8 cellular contexts compared by ENCODE assay signal in the genomic region with DNA sequence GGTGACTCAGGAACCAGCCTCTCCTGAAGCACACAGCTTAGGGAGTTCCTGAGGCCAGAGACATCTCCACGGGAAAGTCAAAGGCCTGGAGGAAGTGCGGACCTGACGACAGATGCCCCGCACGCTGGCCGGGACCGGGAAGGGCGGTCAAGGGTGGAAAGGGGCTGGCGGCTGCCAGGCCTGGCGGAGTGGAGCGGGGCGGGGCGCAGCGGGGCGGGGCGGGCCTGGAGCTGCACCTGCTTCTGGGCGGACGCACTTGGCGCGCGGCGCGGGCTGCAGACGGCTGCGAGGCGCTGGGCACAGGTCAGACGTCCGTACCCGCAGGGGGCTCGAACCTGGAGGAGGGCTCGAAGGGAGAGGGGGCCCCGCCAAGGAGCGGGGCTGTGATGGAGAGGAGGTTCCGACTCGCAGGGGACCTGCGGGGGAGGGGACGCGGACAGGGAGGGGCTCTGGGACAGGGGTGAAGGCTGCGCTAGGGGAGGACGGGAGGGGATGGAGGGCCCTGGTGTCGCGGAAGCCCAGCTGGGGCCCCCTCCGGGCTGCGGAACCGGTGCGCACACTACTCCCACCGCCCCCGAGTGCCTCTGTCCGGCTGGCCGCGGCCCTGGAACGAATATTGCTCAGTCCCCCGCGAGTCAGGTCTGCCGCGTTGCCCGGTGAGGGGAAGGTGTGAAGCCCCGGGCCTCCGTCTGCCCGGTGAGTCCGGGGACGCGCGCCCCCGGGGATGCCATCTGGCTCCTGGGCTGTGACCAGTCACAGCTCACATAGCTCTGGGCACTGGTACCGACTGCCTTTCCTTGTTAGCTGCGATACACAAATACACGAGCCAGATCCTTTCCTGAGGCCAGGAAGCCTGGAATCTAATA.
DNase-seq lines count a peak whose midpoint lies in the region; ATAC-seq and TF ChIP-seq lines count a peak whose summit lies in the region.

A gene (plus strand): TSS at position 253 of the 866 bp plus-strand sequence. CDS start 36,635 bp downstream, outside the sequence.

- peaks cover 21% of the 10 kb centered on the region for H3K4me1 ChIP-seq in mucosa of stomach (ENCODE audit: control insufficient read depth, insufficient read depth, low read length)

- TF ChIP-seq CTCF in choroid plexus epithelial cell (conservative IDR thresholded peaks at IDR 0.05; ENCODE audit: low read depth, low read length), result no peak

- peak within 1 kb of the TSS; percentile 89 for H3K9ac ChIP-seq in mucosa of stomach (ENCODE audit: low read length)

- no peaks in the 10 kb centered on the region for H3K9me3 ChIP-seq in mucosa of stomach (ENCODE audit: control insufficient read depth, low read length)

- H3K4me3 ChIP-seq in choroid plexus epithelial cell (ENCODE audit: low read depth, low read length), result no peak within 1 kb of the TSS
- H3K4me3 ChIP-seq in mucosa of stomach (ENCODE audit: low read length), result peak within 1 kb of the TSS; percentile 46

- H3K36me3 ChIP-seq in mucosa of stomach (ENCODE audit: control insufficient read depth, insufficient read depth, low read length), result no peaks in the 10 kb centered on the region

- no peaks in the 10 kb centered on the region for H3K27me3 ChIP-seq in mucosa of stomach (ENCODE audit: control insufficient read depth, insufficient read depth, low read length)

- DNase-seq in D341Med (ENCODE audit: low spot score) (peak; percentile 30), RPMI8226 (peak; percentile 60), choroid plexus epithelial cell (ENCODE audit: low read depth) (peak; percentile 3)

- ATAC-seq in GM21619 (IDR thresholded peaks at IDR 0.05; ENCODE audit: unreplicated experiment) (no peak), GM19467 (IDR thresholded peaks at IDR 0.05; ENCODE audit: unreplicated experiment) (no peak), GM21786 (IDR thresholded peaks at IDR 0.05; ENCODE audit: unreplicated experiment) (no peak), GM19023 (IDR thresholded peaks at IDR 0.05; ENCODE audit: unreplicated experiment) (no peak)

Comparison
In these comparisons a context has a peak if more than half of its experiments do, and no peak if none do; other contexts are left out.
1. DNase-seq: peak in every context shown above with its lines; median percentile 60 in RPMI8226; 30 in D341Med; 3 in choroid plexus epithelial cell.